Comparison of ENCODE assay signal across 1 cellular context in the genomic region with DNA sequence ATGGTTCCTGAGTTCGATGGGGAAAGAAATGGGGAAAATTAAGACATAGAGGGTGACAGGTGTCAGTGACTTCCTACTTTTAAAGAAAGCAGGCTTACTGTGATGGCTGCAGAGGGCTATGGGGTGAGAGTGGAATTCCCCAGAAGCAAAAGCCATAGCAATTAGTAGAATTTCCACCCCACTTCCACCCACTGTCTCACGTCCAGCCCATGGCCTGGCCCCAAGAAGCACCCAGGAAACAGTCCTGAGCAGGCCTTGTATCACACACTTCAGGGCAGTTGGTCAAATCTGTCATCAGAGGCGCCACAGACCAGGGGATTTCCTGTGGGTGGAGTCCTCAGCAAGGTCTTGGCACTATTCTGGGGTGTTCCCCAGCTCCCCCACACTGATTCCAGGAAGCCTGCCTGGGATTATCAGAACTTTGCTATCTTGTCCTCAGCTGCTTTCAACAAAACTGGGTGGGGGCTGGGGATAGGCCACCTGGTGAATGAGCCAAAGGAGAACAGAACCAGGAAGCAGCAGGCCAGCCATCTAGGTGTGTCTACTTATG.
TF ChIP-seq lines count a peak whose summit lies in the region.

No MANE protein-coding gene starts in this region.

TF ChIP-seq in GM12878, 131 proteins besides CTCF, POLR2A, EP300 and RAD21 (continued from another document):
- TF ChIP-seq PKNOX1 (IDR thresholded peaks at IDR 0.05) (peak; percentile 80), POLR2AphosphoS5 (IDR thresholded peaks at IDR 0.05; ENCODE audit: low read length) (peak; percentile 58; the same call in 1 of the 2 replicates), RUNX3 (IDR thresholded peaks at IDR 0.05; ENCODE audit: low read length) (peak; percentile 79), ZNF274 (IDR thresholded peaks at IDR 0.05; ENCODE audit: insufficient read depth, insufficient read length) (no peak), MYB (IDR thresholded peaks at IDR 0.05; ENCODE audit: borderline replicate concordance, low read depth, low read length) (peak; percentile 66), ZNF384 (IDR thresholded peaks at IDR 0.05; ENCODE audit: borderline replicate concordance, low read depth, low read length) (no peak), ELK1 (IDR thresholded peaks at IDR 0.05; ENCODE audit: low read depth, low read length) (no peak), EED (IDR thresholded peaks at IDR 0.05; ENCODE audit: low read depth) (peak; percentile 90), BACH1 (IDR thresholded peaks at IDR 0.05; ENCODE audit: borderline replicate concordance) (peak; percentile 85), ETV6 (conservative IDR thresholded peaks at IDR 0.05 in 1 of 2, IDR thresholded peaks at IDR 0.05 in 1 of 2; ENCODE audit: borderline replicate concordance in 1 of 2, low read depth in 1 of 2) (peak in 1 of 2 experiments; percentile 85; a peak in 2 of 4 replicates), GATAD2B (conservative IDR thresholded peaks at IDR 0.05; ENCODE audit: low read depth) (peak; percentile 89), MYC (IDR thresholded peaks at IDR 0.05; ENCODE audit: insufficient read depth, insufficient read length, insufficient replicate concordance, low read length, severe bottlenecking) (no peak), RAD51 (IDR thresholded peaks at IDR 0.05) (peak; percentile 33; the same call in 1 of the 2 replicates), PBX3 (IDR thresholded peaks at IDR 0.05; ENCODE audit: insufficient replicate concordance, low read depth, low read length) (peak; percentile 12), CBFB (IDR thresholded peaks at IDR 0.05; ENCODE audit: low read depth) (peak; percentile 73; the same call in 1 of the 2 replicates), DPF2 (IDR thresholded peaks at IDR 0.05) (peak; percentile 84), TCF3 (IDR thresholded peaks at IDR 0.05; ENCODE audit: borderline replicate concordance, insufficient read depth, low read depth, low read length) (0 out of 2 replicates have a peak, but pooled peaks have one; percentile 17), ZBED1 (IDR thresholded peaks at IDR 0.05; ENCODE audit: borderline replicate concordance) (no peak), BMI1 (IDR thresholded peaks at IDR 0.05; ENCODE audit: borderline replicate concordance) (peak; percentile 69; the same call in 1 of the 2 replicates), MTA2 (IDR thresholded peaks at IDR 0.05; ENCODE audit: low read depth) (peak; percentile 94), GABPA (IDR thresholded peaks at IDR 0.05; ENCODE audit: low read depth) (no peak), EGR1 (IDR thresholded peaks at IDR 0.05; ENCODE audit: borderline replicate concordance in 1 of 2, low read depth in 2 of 2, low read length in 2 of 2) (peak in 1 of 2 experiments; percentile 39; a peak in 1 of 3 replicates), NBN (IDR thresholded peaks at IDR 0.05) (peak; percentile 80; the same call in 1 of the 2 replicates), TCF12 (IDR thresholded peaks at IDR 0.05; ENCODE audit: low read depth, low read length) (peak; percentile 56; the same call in 1 of the 2 replicates)
- TF ChIP-seq, protein P1, sequence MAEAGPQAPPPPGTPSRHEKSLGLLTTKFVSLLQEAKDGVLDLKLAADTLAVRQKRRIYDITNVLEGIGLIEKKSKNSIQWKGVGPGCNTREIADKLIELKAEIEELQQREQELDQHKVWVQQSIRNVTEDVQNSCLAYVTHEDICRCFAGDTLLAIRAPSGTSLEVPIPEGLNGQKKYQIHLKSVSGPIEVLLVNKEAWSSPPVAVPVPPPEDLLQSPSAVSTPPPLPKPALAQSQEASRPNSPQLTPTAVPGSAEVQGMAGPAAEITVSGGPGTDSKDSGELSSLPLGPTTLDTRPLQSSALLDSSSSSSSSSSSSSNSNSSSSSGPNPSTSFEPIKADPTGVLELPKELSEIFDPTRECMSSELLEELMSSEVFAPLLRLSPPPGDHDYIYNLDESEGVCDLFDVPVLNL (IDR thresholded peaks at IDR 0.05; ENCODE audit: low read depth, low read length), result no peak
- TF ChIP-seq, protein P2, sequence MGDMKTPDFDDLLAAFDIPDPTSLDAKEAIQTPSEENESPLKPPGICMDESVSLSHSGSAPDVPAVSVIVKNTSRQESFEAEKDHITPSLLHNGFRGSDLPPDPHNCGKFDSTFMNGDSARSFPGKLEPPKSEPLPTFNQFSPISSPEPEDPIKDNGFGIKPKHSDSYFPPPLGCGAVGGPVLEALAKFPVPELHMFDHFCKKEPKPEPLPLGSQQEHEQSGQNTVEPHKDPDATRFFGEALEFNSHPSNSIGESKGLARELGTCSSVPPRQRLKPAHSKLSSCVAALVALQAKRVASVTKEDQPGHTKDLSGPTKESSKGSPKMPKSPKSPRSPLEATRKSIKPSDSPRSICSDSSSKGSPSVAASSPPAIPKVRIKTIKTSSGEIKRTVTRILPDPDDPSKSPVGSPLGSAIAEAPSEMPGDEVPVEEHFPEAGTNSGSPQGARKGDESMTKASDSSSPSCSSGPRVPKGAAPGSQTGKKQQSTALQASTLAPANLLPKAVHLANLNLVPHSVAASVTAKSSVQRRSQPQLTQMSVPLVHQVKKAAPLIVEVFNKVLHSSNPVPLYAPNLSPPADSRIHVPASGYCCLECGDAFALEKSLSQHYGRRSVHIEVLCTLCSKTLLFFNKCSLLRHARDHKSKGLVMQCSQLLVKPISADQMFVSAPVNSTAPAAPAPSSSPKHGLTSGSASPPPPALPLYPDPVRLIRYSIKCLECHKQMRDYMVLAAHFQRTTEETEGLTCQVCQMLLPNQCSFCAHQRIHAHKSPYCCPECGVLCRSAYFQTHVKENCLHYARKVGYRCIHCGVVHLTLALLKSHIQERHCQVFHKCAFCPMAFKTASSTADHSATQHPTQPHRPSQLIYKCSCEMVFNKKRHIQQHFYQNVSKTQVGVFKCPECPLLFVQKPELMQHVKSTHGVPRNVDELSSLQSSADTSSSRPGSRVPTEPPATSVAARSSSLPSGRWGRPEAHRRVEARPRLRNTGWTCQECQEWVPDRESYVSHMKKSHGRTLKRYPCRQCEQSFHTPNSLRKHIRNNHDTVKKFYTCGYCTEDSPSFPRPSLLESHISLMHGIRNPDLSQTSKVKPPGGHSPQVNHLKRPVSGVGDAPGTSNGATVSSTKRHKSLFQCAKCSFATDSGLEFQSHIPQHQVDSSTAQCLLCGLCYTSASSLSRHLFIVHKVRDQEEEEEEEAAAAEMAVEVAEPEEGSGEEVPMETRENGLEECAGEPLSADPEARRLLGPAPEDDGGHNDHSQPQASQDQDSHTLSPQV (IDR thresholded peaks at IDR 0.05), result peak; percentile 31; the same call in 1 of the 2 replicates
